9 cellular contexts compared by ENCODE assay signal in genomic region chr3:188037116-188037718, GRCh38.
DNase-seq lines count a peak whose midpoint lies in the region; ATAC-seq and TF ChIP-seq lines count a peak whose summit lies in the region.
"Had no signal": no experiment of that assay in that cellular context is flagged by ENCODE, and none has a peak within 500 bp of the region (broad histone marks: within the 10 kb centered on the region; RNA-seq: fewer than 3 reads in every experiment).

No MANE protein-coding gene starts in this region.

- peak; percentile 14 for DNase-seq in NCI-H1092 treated with DMSO at 0.1 percent for 48 hours (lab: John Stamatoyannopoulos, UW)
- DNase-seq in NCI-H1092 (lab: John Stamatoyannopoulos, UW), result no peak
- peak in 1 of 3 donors; percentile 60 for DNase-seq in right cardiac atrium
- peak; percentile 43 for DNase-seq in testis
- no peak for DNase-seq in SJCRH30
- DNase-seq: 8988T had no signal

- H3K36me3 ChIP-seq in testis (ENCODE audit: low read depth, missing control alignments), result no peaks in the 10 kb centered on the region
- H3K36me3 ChIP-seq in SJCRH30, result no peaks in the 10 kb centered on the region

- peaks cover 2% of the 10 kb centered on the region for H3K4me1 ChIP-seq in right cardiac atrium (ENCODE audit: control insufficient read depth, insufficient read depth, low read length)
- H3K4me1 ChIP-seq in testis, result peaks cover 7% of the 10 kb centered on the region
- H3K4me1 ChIP-seq in SJCRH30, result no peaks in the 10 kb centered on the region

- peak; percentile 57 to 84 for ATAC-seq in right cardiac atrium
- no peak for ATAC-seq in HG02642 (IDR thresholded peaks at IDR 0.05; ENCODE audit: poor library complexity, unreplicated experiment)
- ATAC-seq in GM19463 (IDR thresholded peaks at IDR 0.05; ENCODE audit: unreplicated experiment), result no peak

- H3K27ac ChIP-seq in right cardiac atrium (ENCODE audit: low read length) (no peak overlapping the region), testis (no peak overlapping the region), SJCRH30 (no peak overlapping the region)

- no peak overlapping the region for H3K4me3 ChIP-seq in WI38 (ENCODE audit: low read depth, low read length)
- H3K4me3 ChIP-seq in right cardiac atrium (ENCODE audit: low read length), result no peak overlapping the region
- H3K4me3 ChIP-seq in testis, result no peak overlapping the region
- no peak overlapping the region for H3K4me3 ChIP-seq in SJCRH30

- no peaks in the 10 kb centered on the region for H3K27me3 ChIP-seq in right cardiac atrium (ENCODE audit: control insufficient read depth, insufficient read depth)
- no peaks in the 10 kb centered on the region for H3K27me3 ChIP-seq in testis
- H3K27me3 ChIP-seq in SJCRH30, result no peaks in the 10 kb centered on the region

- intact Hi-C loops in right cardiac atrium (cut with DNase I) (loop anchor here in 2 of 4 donors (10.0 kb wide), 2 partner anchors 52 to 292 kb away; partner anchors contain the start of gene BCL6 (in 1 of the 2)), testis (cut with DNase I; ENCODE audit: low total_unique reads) (no loop called here)

- TF ChIP-seq CTCF in WI38 (IDR thresholded peaks at IDR 0.05; ENCODE audit: low read depth, low read length) (0 out of 2 replicates have a peak, but pooled peaks have one; percentile 8), testis (IDR thresholded peaks at IDR 0.05) (peak in 2 of 3 experiments; percentile 18 to 37)

- no peak for TF ChIP-seq POLR2A in testis (IDR thresholded peaks at IDR 0.05)

- WGBS in right cardiac atrium, result 34% methylated on average over 5 of the region's 5 CpGs
- 55 to 56% methylated on average over 5 of the region's 5 CpGs for WGBS in testis, 2 donors

- H3K9me3 ChIP-seq in right cardiac atrium (ENCODE audit: control insufficient read depth, low read length), result no peaks in the 10 kb centered on the region
- no peaks in the 10 kb centered on the region for H3K9me3 ChIP-seq in testis
- no peaks in the 10 kb centered on the region for H3K9me3 ChIP-seq in SJCRH30 (replicated peaks)

Comparison
In these comparisons a context has a peak if more than half of its experiments do, and no peak if none do; other contexts are left out.
1. DNase-seq: peak in NCI-H1092 treated with DMSO at 0.1 percent for 48 hours (single experiment) and testis (single experiment); none in NCI-H1092 (single experiment) and SJCRH30 (0 of 2).
2. ATAC-seq: peak in right cardiac atrium (2 of 2); none in HG02642 (single experiment) and GM19463 (single experiment).